ENCODE assay signal across 17 cellular contexts in genomic region chr3:188267790-188268333, GRCh38.
DNase-seq lines count a peak whose midpoint lies in the region; ATAC-seq and TF ChIP-seq lines count a peak whose summit lies in the region.
"Had no signal": no experiment of that assay in that cellular context is flagged by ENCODE, and none has a peak within 500 bp of the region (broad histone marks: within the 10 kb centered on the region; RNA-seq: fewer than 3 reads in every experiment).

No MANE protein-coding gene starts in this region.

- H3K4me3 ChIP-seq in mesodermal cell (ENCODE audit: extremely low read depth, insufficient read depth, low read length, poor library complexity, severe bottlenecking) (no peak overlapping the region), thyroid gland (replicated peaks in 1 of 3) (no peak overlapping the region)
- no peak overlapping the region for H3K4me3 ChIP-seq in CD8-positive, alpha-beta T cell (ENCODE audit: low read depth, low read length)

- H2BK12ac ChIP-seq in H9 (ENCODE audit: insufficient read length, low read depth, low read length), result no peak overlapping the region

- TF ChIP-seq CTCF in H9 (conservative IDR thresholded peaks at IDR 0.05) (no peak), thyroid gland (IDR thresholded peaks at IDR 0.05) (no peak)
- TF ChIP-seq CTCF in CD8-positive, alpha-beta T cell (IDR thresholded peaks at IDR 0.05), result no peak

- H3K4me1 Mint-ChIP-seq in H9, result peaks cover 30 to 31% of the 10 kb centered on the region in 2 experiments
- H3K4me1 Mint-ChIP-seq in CD8-positive, alpha-beta T cell (ENCODE audit: low read depth), result peaks cover 19% of the 10 kb centered on the region

- no peak overlapping the region for H2BK20ac ChIP-seq in H9 (ENCODE audit: low read depth, low read length, poor library complexity, severe bottlenecking)

- no peak overlapping the region for H3K9ac ChIP-seq in H9 (ENCODE audit: extremely low read depth, insufficient read length, low read length)

- no peaks in the 10 kb centered on the region for H3K36me3 Mint-ChIP-seq in H9 (ENCODE audit: insufficient read depth in 1 of 3, low read depth in 3 of 3)
- peaks cover 8% of the 10 kb centered on the region for H3K36me3 Mint-ChIP-seq in CD8-positive, alpha-beta T cell

- CTCF ChIA-PET in CD8-positive, alpha-beta T cell (lab: Charles Lee), result interaction anchor here (0.7 kb wide), 1 partner anchor 278 kb away, joined by 3 read pairs; no protein-coding TSS in a partner anchor

- H3K27me3 ChIP-seq in H9 (ENCODE audit: insufficient read depth, low read length) (no peaks in the 10 kb centered on the region), thyroid gland (no peaks in the 10 kb centered on the region)
- H3K27me3 ChIP-seq in CD8-positive, alpha-beta T cell (ENCODE audit: insufficient read depth, low read length), result no peaks in the 10 kb centered on the region

- peaks cover 3% of the 10 kb centered on the region for H3K36me3 ChIP-seq in mesodermal cell (ENCODE audit: control insufficient read depth, insufficient read depth, low read length)
- H3K36me3 ChIP-seq in thyroid gland, result no peaks in the 10 kb centered on the region
- H3K36me3 ChIP-seq in CD8-positive, alpha-beta T cell (ENCODE audit: insufficient read depth, low read length), result no peaks in the 10 kb centered on the region

- no peak for ATAC-seq in GM21423 (IDR thresholded peaks at IDR 0.05; ENCODE audit: unreplicated experiment)
- no peak for ATAC-seq in CD8-positive, alpha-beta T cell

- no peak overlapping the region for H4K5ac ChIP-seq in H9 (ENCODE audit: insufficient read length, low read depth, low read length)

- no peaks in the 10 kb centered on the region for H3K9me3 Mint-ChIP-seq in H9
- no peaks in the 10 kb centered on the region for H3K9me3 Mint-ChIP-seq in CD8-positive, alpha-beta T cell
- H3K9me3 Mint-ChIP-seq: activated naive CD4-positive, alpha-beta T cell treated with anti-CD3 and anti-CD28 coated beads for 36 hours; CD8-positive, alpha-beta memory T cell; memory B cell had no signal

- no peak overlapping the region for H2BK5ac ChIP-seq in H9 (ENCODE audit: insufficient read length, low read length)

- DNase-seq in H9, result no peak
- no peak for DNase-seq in thyroid gland
- no peak for DNase-seq in CD8-positive, alpha-beta T cell
- no peak for DNase-seq in HuH-7 (ENCODE audit: low spot score)
- DNase-seq in KBM-7, result no peak
- DNase-seq: activated naive CD4-positive, alpha-beta T cell treated with anti-CD3 and anti-CD28 coated beads for 36 hours; caudate nucleus; CD8-positive, alpha-beta memory T cell; GF-D8; hypothalamus; NCI-H1048; NCI-H2171; stimulated activated CD8-positive, alpha-beta memory T cell treated with anti-CD3 and anti-CD28 coated beads, Interleukin-4, amount 100 ng/mL, for 48 hours had no signal

- no peaks in the 10 kb centered on the region for H3K27me3 Mint-ChIP-seq in H9 (ENCODE audit: low read depth)
- H3K27me3 Mint-ChIP-seq in CD8-positive, alpha-beta T cell (ENCODE audit: low read depth), result no peaks in the 10 kb centered on the region
- H3K27me3 Mint-ChIP-seq: CD8-positive, alpha-beta memory T cell; memory B cell had no signal

- no peaks in the 10 kb centered on the region for H3K9me3 ChIP-seq in H9 (ENCODE audit: control insufficient read depth, low read depth, low read length)
- H3K9me3 ChIP-seq in mesodermal cell (ENCODE audit: control insufficient read depth, low read length), result no peaks in the 10 kb centered on the region
- H3K9me3 ChIP-seq in thyroid gland, result no peaks in the 10 kb centered on the region
- H3K9me3 ChIP-seq in CD8-positive, alpha-beta T cell (ENCODE audit: low read length), result no peaks in the 10 kb centered on the region

- H4K8ac ChIP-seq in H9 (replicated peaks; ENCODE audit: insufficient read length, low read depth, low read length), result no peak overlapping the region

- no peak overlapping the region for H3K14ac ChIP-seq in H9 (ENCODE audit: insufficient read depth, low read length)

- H3K4me2 ChIP-seq in H9 (ENCODE audit: insufficient read depth, insufficient read length, low read length), result no peak overlapping the region

- peak overlapping the region; percentile 41 for H3K27ac ChIP-seq in H9 (ENCODE audit: insufficient read length, low read depth, low read length)
- peak overlapping the region; percentile 29 for H3K27ac ChIP-seq in cingulate gyrus (ENCODE audit: low read depth, low read length)
- H3K27ac ChIP-seq in mesodermal cell (ENCODE audit: low read depth, low read length, severe bottlenecking), result peak overlapping the region; percentile 85
- peak overlapping the region; percentile 76 to 95 (median 79) for H3K27ac ChIP-seq in thyroid gland
- no peak overlapping the region for H3K27ac ChIP-seq in CD8-positive, alpha-beta T cell (ENCODE audit: low read depth, low read length)

- no peak overlapping the region for H3K4me3 Mint-ChIP-seq in H9
- no peak overlapping the region for H3K4me3 Mint-ChIP-seq in CD8-positive, alpha-beta T cell
- H3K4me3 Mint-ChIP-seq: activated naive CD4-positive, alpha-beta T cell treated with anti-CD3 and anti-CD28 coated beads for 36 hours; memory B cell had no signal

- H4K91ac ChIP-seq in H9 (ENCODE audit: insufficient read length, low read depth, low read length), result no peak overlapping the region

- no peaks in the 10 kb centered on the region for H3K23me2 ChIP-seq in H9 (ENCODE audit: insufficient read length, low read depth, low read length, poor library complexity, severe bottlenecking)

- H3T11ph ChIP-seq in H9 (ENCODE audit: low read length), result peak overlapping the region; percentile 84

- peak overlapping the region; percentile 35; the same call in 1 of the 2 replicates for H3K4ac ChIP-seq in H9 (ENCODE audit: low read depth, low read length)

- no peak for TF ChIP-seq POLR2A in thyroid gland (IDR thresholded peaks at IDR 0.05)

- in situ Hi-C loops in KBM-7 (cut with MboI; ENCODE audit: low pct_unique_long_range_greater_than_20kb, low sequenced_read_pairs), result no loop called here

- no peak overlapping the region for H2BK15ac ChIP-seq in H9 (ENCODE audit: low read depth, low read length)

- intact Hi-C loops in thyroid gland (cut with DNase I), result no loop called here
- intact Hi-C loops in CD8-positive, alpha-beta T cell (cut with DNase I, micrococcal nuclease), result no loop called here

- no peak overlapping the region for H3K56ac ChIP-seq in H9 (ENCODE audit: insufficient read length, low read depth, low read length)

- H4K20me1 ChIP-seq in H9 (ENCODE audit: control insufficient read depth, insufficient read depth, insufficient read length), result no peaks in the 10 kb centered on the region

- no peak overlapping the region for H2AK5ac ChIP-seq in H9 (ENCODE audit: insufficient read length, low read length)

- H2BK120ac ChIP-seq in H9 (ENCODE audit: low read depth, low read length, poor library complexity, severe bottlenecking), result peak overlapping the region; percentile 72

- POLR2A ChIA-PET in CD8-positive, alpha-beta T cell (lab: Charles Lee), result no interaction called here

- no peaks in the 10 kb centered on the region for H3K79me1 ChIP-seq in H9 (ENCODE audit: insufficient read depth, low read depth, low read length, poor library complexity, severe bottlenecking)

- WGBS in H9 (ENCODE audit: extremely low coverage, insufficient read length, low lambda C conversion rate), result no CpG with 5 or more reads among the region's 7 CpGs
- 61 to 74% methylated on average over 5 to 6 of the region's 7 CpGs for WGBS in mesodermal cell (ENCODE audit: insufficient coverage in 2 of 2), 2 experiments
- whole genome bisulfite sequencing in thyroid gland, 2 donors, result 87% methylated on average over 7 of the region's 7 CpGs

- peak overlapping the region; percentile 28 to 84 (median 45); a peak in 5 of 7 replicates for H3K27ac Mint-ChIP-seq in H9
- H3K27ac Mint-ChIP-seq in CD8-positive, alpha-beta T cell, result no peak overlapping the region
- H3K27ac Mint-ChIP-seq: activated naive CD4-positive, alpha-beta T cell treated with anti-CD3 and anti-CD28 coated beads for 36 hours; memory B cell had no signal

- H3K79me2 ChIP-seq in H9 (ENCODE audit: insufficient read depth, low read length), result peaks cover 3% of the 10 kb centered on the region; the same call in 1 of the 2 replicates

- no peak overlapping the region for H2AFZ ChIP-seq in H9 (ENCODE audit: low read length)

- H3K4me1 ChIP-seq in H9 (ENCODE audit: insufficient read depth, low read length) (peaks cover 30% of the 10 kb centered on the region), mesodermal cell (ENCODE audit: control insufficient read depth, insufficient read depth, low read length, poor library complexity, severe bottlenecking) (peaks cover 96% of the 10 kb centered on the region), thyroid gland (peaks cover 24 to 43% of the 10 kb centered on the region in 2 donors)
- H3K4me1 ChIP-seq in CD8-positive, alpha-beta T cell (ENCODE audit: insufficient read depth, low read length), result no peaks in the 10 kb centered on the region

- H3K23ac ChIP-seq in H9 (ENCODE audit: insufficient read length, low read depth, low read length), result no peak overlapping the region

- H3K18ac ChIP-seq in H9 (ENCODE audit: insufficient read length, low read depth, low read length), result no peak overlapping the region
